ENCODE assay signal across 26 cellular contexts in genomic region chr5:180469866-180470265, GRCh38.
"Had no signal": no experiment of that assay in that cellular context is flagged by ENCODE, and none has a peak within 500 bp of the region (broad histone marks: within the 10 kb centered on the region; RNA-seq: fewer than 3 reads in every experiment).

No MANE protein-coding gene starts in this region.

- ATAC-seq: effector memory CD8-positive, alpha-beta T cell; esophagus mucosa; gastrocnemius medialis; heart right ventricle; left cardiac atrium; left lung; left ventricle myocardium superior; lower lobe of right lung had no signal

- H3K27me3 ChIP-seq: colonic mucosa, gastrocnemius medialis had no signal

- H3K36me3 Mint-ChIP-seq: memory B cell had no signal

- H3K4me1 ChIP-seq: colonic mucosa, gastrocnemius medialis had no signal

- DNase-seq: cortex of kidney; effector CD8-positive, alpha-beta T cell; effector memory CD8-positive, alpha-beta T cell; endodermal cell; erythroblast; esophagus squamous epithelium; foreskin fibroblast; foreskin melanocyte; gastrocnemius medialis; glutamatergic neuron; heart right ventricle; hippocampal formation; left cardiac atrium; left ventricle myocardium superior; lower lobe of right lung; mesendoderm; midbrain had no signal

- H3K4me1 Mint-ChIP-seq: endodermal cell had no signal

- H3K4me3 ChIP-seq: colonic mucosa, esophagus squamous epithelium, gastrocnemius medialis, heart right ventricle, left lung, lower lobe of right lung had no signal

- H3K36me3 ChIP-seq: colonic mucosa, esophagus squamous epithelium, gastrocnemius medialis, heart right ventricle, left lung, lower lobe of right lung had no signal

- FAIRE-seq: endometrium, islet of Langerhans, keratinocyte had no signal

- H3K4me3 Mint-ChIP-seq: dendritic cell treated with granulocyte-macrophage colony-stimulating factor and Interleukin-4, amounts not matched to agents 40 ng/mL and 50 ng/mL, for 4 days; effector memory CD8-positive, alpha-beta T cell; endodermal cell; memory B cell had no signal

- H3K27ac Mint-ChIP-seq: dendritic cell treated with granulocyte-macrophage colony-stimulating factor and Interleukin-4, amounts not matched to agents 40 ng/mL and 50 ng/mL, for 4 days; effector memory CD8-positive, alpha-beta T cell; endodermal cell; memory B cell had no signal

- H3K9me3 Mint-ChIP-seq: dendritic cell treated with granulocyte-macrophage colony-stimulating factor and Interleukin-4, amounts not matched to agents 40 ng/mL and 50 ng/mL, for 4 days; effector memory CD8-positive, alpha-beta T cell; endodermal cell; memory B cell had no signal

- H3K9me3 ChIP-seq: colonic mucosa, esophagus squamous epithelium, gastrocnemius medialis, heart right ventricle, left lung, lower lobe of right lung had no signal

- H3K27ac ChIP-seq: colonic mucosa, epithelial cell of prostate, esophagus squamous epithelium, gastrocnemius medialis, heart right ventricle, left lung, lower lobe of right lung had no signal
